3 cellular contexts compared by ENCODE assay signal in genomic region chr22:24256136-24256535, GRCh38. TPM values are rescaled to one million over a fixed set of nuclear protein-coding genes. Genes with fewer than 3 reads are reported as not detected.
"Had no signal": no experiment of that assay in that cellular context is flagged by ENCODE, and none has a peak within 500 bp of the region (broad histone marks: within the 10 kb centered on the region; RNA-seq: fewer than 3 reads in every experiment).

No MANE protein-coding gene starts in this region.

RNA-seq across cellular contexts. Expression of gene GGT5, which starts 11.3 kb away (rescaled TPM):
- total RNA-seq: activated CD4-positive, alpha-beta memory T cell treated with anti-CD3 and anti-CD28 coated beads, Interleukin-2, amount 10 ng/mL, durations not matched to agents 7 days and 5 days; bronchial epithelial cell; T-helper 17 cell had no signal
